Comparison of ENCODE assay signal across 2 cellular contexts in genomic region chr1:231390071-231390470, GRCh38.
TF ChIP-seq lines count a peak whose summit lies in the region.

No MANE protein-coding gene starts in this region.

TF ChIP-seq in IMR-90, 13 proteins besides CTCF, POLR2A, EP300 and RAD21:
- TF ChIP-seq CEBPB (IDR thresholded peaks at IDR 0.05; ENCODE audit: low read depth, low read length) (peak; percentile 9; the same call in 1 of the 2 replicates), CHD1 (IDR thresholded peaks at IDR 0.05; ENCODE audit: low read depth, low read length) (no peak), FOS (IDR thresholded peaks at IDR 0.05; ENCODE audit: low read depth, low read length) (peak; percentile 29; the same call in 1 of the 2 replicates)

TF ChIP-seq in GM12878, 131 proteins besides CTCF, POLR2A, EP300 and RAD21:
- TF ChIP-seq E2F8 (IDR thresholded peaks at IDR 0.05; ENCODE audit: low read depth, partially characterized antibody) (no peak), SREBF1 (IDR thresholded peaks at IDR 0.05; ENCODE audit: low read length) (no peak), RUNX3 (IDR thresholded peaks at IDR 0.05; ENCODE audit: low read length) (no peak), STAT3 (IDR thresholded peaks at IDR 0.05; ENCODE audit: low read depth, low read length) (no peak), CREM (IDR thresholded peaks at IDR 0.05; ENCODE audit: low read depth) (no peak), BRCA1 (IDR thresholded peaks at IDR 0.05; ENCODE audit: low read depth, low read length) (no peak), IRF3 (IDR thresholded peaks at IDR 0.05) (no peak), POLR2AphosphoS5 (IDR thresholded peaks at IDR 0.05; ENCODE audit: low read length) (no peak), MXI1 (IDR thresholded peaks at IDR 0.05; ENCODE audit: low read depth, low read length) (no peak), SMC3 (IDR thresholded peaks at IDR 0.05; ENCODE audit: borderline replicate concordance, low read length) (no peak), ZBTB40 (IDR thresholded peaks at IDR 0.05; ENCODE audit: borderline replicate concordance) (no peak), GATAD2B (conservative IDR thresholded peaks at IDR 0.05; ENCODE audit: low read depth) (no peak)
